In genomic region chr21:16425297-16425696, GRCh38 we compare ENCODE assay signal across 25 cellular contexts.
A peak's percentile ranks its signal among the peaks of the same experiment; 100 is the strongest.
DNase-seq lines count a peak whose midpoint lies in the region; ATAC-seq and TF ChIP-seq lines count a peak whose summit lies in the region.
"Had no signal": no experiment of that assay in that cellular context is flagged by ENCODE, and none has a peak within 500 bp of the region (broad histone marks: within the 10 kb centered on the region; RNA-seq: fewer than 3 reads in every experiment).

No MANE protein-coding gene starts in this region.

- no peaks in the 10 kb centered on the region for H3K36me3 Mint-ChIP-seq in brain
- H3K36me3 Mint-ChIP-seq: IgD-negative memory B cell had no signal

- peaks cover 67% of the 10 kb centered on the region for H3K4me1 Mint-ChIP-seq in brain
- H3K4me1 Mint-ChIP-seq: central memory CD8-positive, alpha-beta T cell; IgD-negative memory B cell had no signal

- no peak for TF ChIP-seq EP300 in tibial nerve (IDR thresholded peaks at IDR 0.05)

- no peak overlapping the region for H2BK12ac ChIP-seq in mesenchymal stem cell (ENCODE audit: low read length in 2 of 2)

- no peaks in the 10 kb centered on the region for H3K9me3 Mint-ChIP-seq in brain
- H3K9me3 Mint-ChIP-seq: central memory CD8-positive, alpha-beta T cell had no signal

- no peak overlapping the region for H2BK120ac ChIP-seq in mesenchymal stem cell (ENCODE audit: low read depth, low read length)

- no peak overlapping the region for H2AFZ ChIP-seq in mesenchymal stem cell (ENCODE audit: low read depth, low read length)

- H4K91ac ChIP-seq in mesenchymal stem cell (ENCODE audit: low read length): no peak overlapping the region

- H3K27me3 ChIP-seq in mesenchymal stem cell (ENCODE audit: control insufficient read depth in 1 of 2, insufficient read depth in 1 of 2, low read length in 2 of 2) (no peaks in the 10 kb centered on the region), tibial nerve (no peaks in the 10 kb centered on the region)
- H3K27me3 ChIP-seq: foreskin keratinocyte had no signal

- H3K27me3 Mint-ChIP-seq in brain: no peaks in the 10 kb centered on the region
- H3K27me3 Mint-ChIP-seq: central memory CD8-positive, alpha-beta T cell; IgD-negative memory B cell; progenitor cell of endocrine pancreas had no signal

- TF ChIP-seq POLR2A in tibial nerve (IDR thresholded peaks at IDR 0.05): no peak

- H3K9ac ChIP-seq in SK-N-MC (ENCODE audit: insufficient read length): no peak overlapping the region
- peak overlapping the region; percentile 90 for H3K9ac ChIP-seq in mesenchymal stem cell (ENCODE audit: low read length)

- H3K18ac ChIP-seq in mesenchymal stem cell (ENCODE audit: low read depth in 1 of 2, low read length in 2 of 2): no peak overlapping the region

- H3K23ac ChIP-seq in mesenchymal stem cell (ENCODE audit: low read length in 2 of 2): no peak overlapping the region

- peak overlapping the region; percentile 87 for H3K4me3 ChIP-seq in SK-N-MC
- H3K4me3 ChIP-seq in mesenchymal stem cell (ENCODE audit: insufficient read depth in 1 of 2, low read depth in 1 of 2, low read length in 2 of 2): no peak overlapping the region
- no peak overlapping the region for H3K4me3 ChIP-seq in tibial nerve
- H3K4me3 ChIP-seq: lung had no signal

- DNase-seq in SK-N-MC (ENCODE audit: low read depth, low spot score): no peak
- no peak for DNase-seq in mesenchymal stem cell
- DNase-seq in tibial nerve (ENCODE audit: low spot score in 2 of 2): no peak
- no peak for DNase-seq in activated CD4-positive, CD25-positive, alpha-beta regulatory T cell (lab: John Stamatoyannopoulos, UW)
- DNase-seq in activated T-cell treated with anti-CD3 and anti-CD28 coated beads, Interleukin-2, amount 50 U/mL, for 48 hours: no peak
- DNase-seq: activated CD4-positive, alpha-beta T cell treated with anti-CD3 and anti-CD28 coated beads, Interleukin-2, amount 50 U/mL, for 1 hour; activated naive CD4-positive, alpha-beta T cell treated with anti-CD3 and anti-CD28 coated beads, Interleukin-2, amount 50 U/mL, for 16 hours; anterior cingulate cortex; DMS79; erythroblast; foreskin keratinocyte; GF-D8; GOT3; islet precursor cell; NCI-H1105; NCI-H2029; NCI-H774; RPMI8226; stimulated activated CD8-positive, alpha-beta memory T cell treated with anti-CD3 and anti-CD28 coated beads, Interleukin-4, amount 100 ng/mL, for 48 hours had no signal

- H3K14ac ChIP-seq in mesenchymal stem cell (ENCODE audit: low read length in 2 of 2): no peak overlapping the region

- H2BK15ac ChIP-seq in mesenchymal stem cell (ENCODE audit: low read depth, poor library complexity, severe bottlenecking): no peak overlapping the region

- H3K27ac ChIP-seq in SK-N-MC (peak overlapping the region; percentile 98), mesenchymal stem cell (ENCODE audit: low read length, poor library complexity, severe bottlenecking) (no peak overlapping the region), tibial nerve (peak overlapping the region in 3 of 4 donors; percentile 4 to 83 (median 56))
- H3K27ac ChIP-seq: foreskin keratinocyte had no signal

- H3K4me3 Mint-ChIP-seq in brain: peak overlapping the region in 4 of 5 experiments; percentile 43 to 92 (median 72)
- H3K4me3 Mint-ChIP-seq: central memory CD8-positive, alpha-beta T cell; IgD-negative memory B cell had no signal

- H3K27ac Mint-ChIP-seq in brain: peak overlapping the region in 3 of 5 experiments; percentile 88 to 97 (median 89)
- H3K27ac Mint-ChIP-seq: IgD-negative memory B cell, progenitor cell of endocrine pancreas had no signal

- no peaks in the 10 kb centered on the region for H3K36me3 ChIP-seq in SK-N-MC (ENCODE audit: insufficient read depth, low read length)
- no peaks in the 10 kb centered on the region for H3K36me3 ChIP-seq in mesenchymal stem cell (ENCODE audit: control insufficient read depth in 1 of 2, insufficient read depth in 2 of 2, low read depth in 1 of 2, low read length in 2 of 2)
- no peaks in the 10 kb centered on the region for H3K36me3 ChIP-seq in tibial nerve

- H3K4ac ChIP-seq in mesenchymal stem cell (ENCODE audit: low read depth in 1 of 2, low read length in 2 of 2): no peak overlapping the region

- H3K79me1 ChIP-seq in mesenchymal stem cell (replicated peaks; ENCODE audit: low read length, poor library complexity, severe bottlenecking): peaks cover 8% of the 10 kb centered on the region

- no peak overlapping the region for H2AK5ac ChIP-seq in mesenchymal stem cell (ENCODE audit: low read length, severe bottlenecking)

- ATAC-seq in GM21825 (IDR thresholded peaks at IDR 0.05; ENCODE audit: unreplicated experiment): no peak

- no peaks in the 10 kb centered on the region for H3K9me3 ChIP-seq in SK-N-MC (ENCODE audit: low read depth, low read length)
- H3K9me3 ChIP-seq in mesenchymal stem cell (ENCODE audit: control insufficient read depth, low read length): no peaks in the 10 kb centered on the region
- H3K9me3 ChIP-seq in tibial nerve: no peaks in the 10 kb centered on the region

- H2BK5ac ChIP-seq in mesenchymal stem cell (ENCODE audit: low read depth, low read length, poor library complexity, severe bottlenecking): no peak overlapping the region

- TF ChIP-seq CTCF in brain (conservative IDR thresholded peaks at IDR 0.05) (no peak), tibial nerve (IDR thresholded peaks at IDR 0.05) (no peak)

- no peak overlapping the region for H3K4me2 ChIP-seq in mesenchymal stem cell (ENCODE audit: low read length, poor library complexity, severe bottlenecking)

- H4K8ac ChIP-seq in mesenchymal stem cell (ENCODE audit: low read length): no peak overlapping the region

- H3K4me1 ChIP-seq in mesenchymal stem cell (ENCODE audit: control insufficient read depth, insufficient read depth, low read depth, low read length) (no peaks in the 10 kb centered on the region), tibial nerve (peaks cover 0 to 47% (median 9%) of the 10 kb centered on the region in 4 donors)
